In the genomic region with DNA sequence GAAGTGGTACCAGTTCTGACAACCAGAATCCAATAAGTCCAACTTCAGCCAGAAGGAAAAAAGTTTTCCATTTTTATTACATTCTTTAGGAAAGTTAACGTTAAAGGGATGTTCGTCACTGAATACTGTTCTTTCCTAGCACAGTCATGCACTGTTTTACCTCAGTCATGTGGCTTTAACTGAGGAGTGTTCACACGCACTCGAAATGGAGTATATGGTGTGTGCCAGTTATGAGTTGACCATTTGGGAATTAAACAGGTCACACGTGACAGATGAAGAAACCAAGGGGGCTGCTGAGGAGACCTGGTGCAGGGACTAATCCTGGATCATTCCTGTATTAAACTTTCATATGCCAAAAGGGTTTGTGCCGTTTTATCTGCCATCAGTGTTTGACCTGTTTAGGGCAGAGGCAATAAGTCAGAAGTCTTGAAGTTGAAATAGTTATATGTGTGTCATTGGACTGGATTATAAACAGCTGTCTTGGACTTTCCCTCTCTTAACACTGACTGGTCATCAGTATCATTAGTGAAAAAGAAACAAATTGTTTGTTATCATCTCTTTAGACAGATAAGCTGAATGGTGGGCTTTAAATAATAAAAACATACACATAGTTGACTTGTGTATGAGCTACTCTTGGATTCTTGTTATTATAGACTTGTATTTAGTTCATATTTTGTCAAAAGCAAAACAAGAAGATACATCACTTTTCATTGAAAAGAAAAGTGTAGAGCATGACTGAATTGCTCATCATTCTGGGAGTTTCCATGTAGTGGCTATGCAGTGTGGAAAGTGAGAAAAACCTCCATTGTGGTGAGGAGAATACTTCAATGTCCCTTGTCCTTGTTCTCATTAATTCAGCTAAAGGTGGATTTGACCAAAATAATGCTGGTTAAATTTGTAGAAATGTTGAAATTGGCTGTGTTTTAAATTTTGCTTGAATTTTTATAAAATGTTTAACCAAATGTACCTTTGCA, we compare ENCODE assay signal across 15 cellular contexts.
DNase-seq lines count a peak whose midpoint lies in the region; ATAC-seq, FAIRE-seq and TF ChIP-seq lines count a peak whose summit lies in the region.
"Had no signal": no experiment of that assay in that cellular context is flagged by ENCODE, and none has a peak within 500 bp of the region (broad histone marks: within the 10 kb centered on the region; RNA-seq: fewer than 3 reads in every experiment).

No MANE protein-coding gene starts in this region.

- peaks cover 10% of the 10 kb centered on the region for H3K9me3 Mint-ChIP-seq in mesothelial cell of epicardium
- H3K9me3 Mint-ChIP-seq: T-helper 1 cell treated with Interleukin-12 subunit alpha and Interleukin-12 subunit beta and Interleukin-4 antibody, amounts not matched to agents 30 μg/mL and 1 μg/mL, for 36 hours had no signal

- no peak overlapping the region for H3K4me3 Mint-ChIP-seq in mesothelial cell of epicardium
- H3K4me3 Mint-ChIP-seq: T-helper 1 cell treated with Interleukin-12 subunit alpha and Interleukin-12 subunit beta and Interleukin-4 antibody, amounts not matched to agents 30 μg/mL and 1 μg/mL, for 36 hours had no signal

- peak; percentile 62 for ATAC-seq in HG02763 (IDR thresholded peaks at IDR 0.05; ENCODE audit: unreplicated experiment)
- peak; percentile 54 for ATAC-seq in HG03520 (IDR thresholded peaks at IDR 0.05; ENCODE audit: unreplicated experiment)
- ATAC-seq: left colon had no signal

- TF ChIP-seq CTCF in GM12865 (IDR thresholded peaks at IDR 0.05; ENCODE audit: insufficient read depth, low read depth, low read length, missing control alignments) (no peak), mesothelial cell of epicardium (IDR thresholded peaks at IDR 0.05; ENCODE audit: unreplicated experiment) (no peak)

- H3K27ac Mint-ChIP-seq in mesothelial cell of epicardium = no peak overlapping the region
- H3K27ac Mint-ChIP-seq: T-helper 1 cell treated with Interleukin-12 subunit alpha and Interleukin-12 subunit beta and Interleukin-4 antibody, amounts not matched to agents 30 μg/mL and 1 μg/mL, for 36 hours had no signal

- peak; percentile 44 for FAIRE-seq in GM19239 (lab: Jason Lieb, UNC)
- FAIRE-seq in GM12892 (lab: Jason Lieb, UNC) = no peak
- FAIRE-seq: urothelium cell line had no signal

- no peaks in the 10 kb centered on the region for H3K27me3 Mint-ChIP-seq in mesothelial cell of epicardium (ENCODE audit: low read depth)

- DNase-seq in GM12865 (ENCODE audit: low read depth) (peak; percentile 16), GM19239 (ENCODE audit: insufficient read length, low spot score) (no peak), mesothelial cell of epicardium (ENCODE audit: low spot score in 2 of 2, unreplicated experiment in 2 of 2) (no peak), GM12892 (ENCODE audit: insufficient read length) (no peak), medulla oblongata (ENCODE audit: extremely low spot score) (no peak), SKM-1 treated with dmso at 0.1 percent for 144 hours (lab: John Stamatoyannopoulos, UW; ENCODE audit: unreplicated experiment) (no peak)
- DNase-seq: Kasumi-1, left colon, NCI-H2107, small intestine had no signal

- TF ChIP-seq POLR2A in GM12892 (IDR thresholded peaks at IDR 0.05; ENCODE audit: low read depth, low read length) = no peak

- H3K36me3 Mint-ChIP-seq in mesothelial cell of epicardium = peaks cover 28% of the 10 kb centered on the region

- no peak overlapping the region for H3K4me3 ChIP-seq in GM12865 (ENCODE audit: low read depth, low read length)
- H3K4me3 ChIP-seq: ascending aorta had no signal

- H3K4me1 Mint-ChIP-seq in mesothelial cell of epicardium = peaks cover 6% of the 10 kb centered on the region
